22 cellular contexts compared by ENCODE assay signal in genomic region chr4:18234108-18234507, GRCh38.
"Had no signal": no experiment of that assay in that cellular context is flagged by ENCODE, and none has a peak within 500 bp of the region (broad histone marks: within the 10 kb centered on the region; RNA-seq: fewer than 3 reads in every experiment).

No MANE protein-coding gene starts in this region.

- ATAC-seq: HepG2 had no signal

- H3K27ac ChIP-seq: SJSA1, SK-N-MC had no signal

- H3K27me3 ChIP-seq: SJSA1 had no signal

- H3K4me1 ChIP-seq: SJSA1 had no signal

- H3K4me3 ChIP-seq: SJSA1, SK-N-MC had no signal

- H3K36me3 ChIP-seq: SJSA1 had no signal

- DNase-seq: IMR-90, Karpas-422, KG1, MV-4-11, NCI-H1048, NCI-H1105, NCI-H1417, NCI-H1436 treated with DMSO at 0.1 percent for 48 hours, NCI-H1694, NCI-H187 treated with DMSO at 0.1 percent for 48 hours, NCI-H2029 treated with DMSO at 0.1 percent for 48 hours, NCI-H2171 treated with DMSO at 0.1 percent for 48 hours, NCI-H345, NCI-H524, NCI-H526 treated with DMSO at 0.1 percent for 48 hours, NCI-H748 treated with DMSO at 0.1 percent for 48 hours, Right ventricle myocardium superior, RPMI8226, SIG-M5 had no signal
